In genomic region chr5:105331558-105331957, GRCh38 we compare ENCODE assay signal across 9 cellular contexts.
"Had no signal": no experiment of that assay in that cellular context is flagged by ENCODE, and none has a peak within 500 bp of the region (broad histone marks: within the 10 kb centered on the region; RNA-seq: fewer than 3 reads in every experiment).

No MANE protein-coding gene starts in this region.

- H3K9ac ChIP-seq: KMS-11 had no signal

- H3K4me3 ChIP-seq: GM23338 had no signal

- H3K27ac ChIP-seq: HL-60, KMS-11 had no signal

- H2AFZ ChIP-seq: GM23338 had no signal

- H3K27ac Mint-ChIP-seq: GM23338, H9 had no signal

- H3K4me2 ChIP-seq: GM23338, KMS-11 had no signal

- ATAC-seq: GM23338 had no signal

- H3K4me3 Mint-ChIP-seq: GM23338, H9 had no signal

- DNase-seq: H9, HCEC 1CT, IMR-90, KBM-7 had no signal

- H3K4me1 Mint-ChIP-seq: GM23338, H9 had no signal

- FAIRE-seq: H1, H54 had no signal
